ENCODE assay signal across 1 cellular context in genomic region chr12:32891526-32891925, GRCh38.
TF ChIP-seq lines count a peak whose summit lies in the region.

No MANE protein-coding gene starts in this region.

TF ChIP-seq in HCT116, 20 proteins besides CTCF, POLR2A, EP300 and RAD21:
- TF ChIP-seq SRF (IDR thresholded peaks at IDR 0.05; ENCODE audit: low read depth) (0 out of 2 replicates have a peak, but pooled peaks have one; percentile 8), CBX3 (IDR thresholded peaks at IDR 0.05; ENCODE audit: low read depth) (no peak), TCF7L2 (IDR thresholded peaks at IDR 0.05; ENCODE audit: borderline replicate concordance, extremely low read depth, insufficient read depth, insufficient read length) (no peak), SP1 (IDR thresholded peaks at IDR 0.05; ENCODE audit: low read depth) (no peak), YY1 (IDR thresholded peaks at IDR 0.05; ENCODE audit: extremely low read depth, insufficient replicate concordance, low read depth, low read length) (no peak), REST (IDR thresholded peaks at IDR 0.05; ENCODE audit: low read depth) (no peak), MAX (IDR thresholded peaks at IDR 0.05) (0 out of 2 replicates have a peak, but pooled peaks have one; percentile 16)
